In the genomic region with DNA sequence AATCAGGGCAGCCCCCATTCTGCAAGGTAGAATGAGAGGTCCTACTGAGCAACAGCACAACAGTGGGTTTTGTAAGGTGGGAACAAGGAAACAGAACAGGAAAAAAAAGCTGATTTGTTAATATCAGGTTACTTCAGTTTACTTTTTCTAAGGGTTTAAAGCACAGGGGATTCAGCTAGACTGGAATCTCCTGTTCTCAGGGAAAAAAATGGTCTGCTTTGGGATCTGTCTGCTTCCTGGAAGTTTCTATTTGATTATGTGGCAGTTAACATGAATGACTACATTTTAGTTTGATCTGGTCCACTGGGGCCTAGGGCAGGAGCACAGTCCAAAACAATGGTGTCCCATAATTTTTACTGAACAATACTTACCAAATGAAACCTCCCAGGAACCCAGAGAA, we compare ENCODE assay signal across 18 cellular contexts.
"Had no signal": no experiment of that assay in that cellular context is flagged by ENCODE, and none has a peak within 500 bp of the region (broad histone marks: within the 10 kb centered on the region; RNA-seq: fewer than 3 reads in every experiment).

No MANE protein-coding gene starts in this region.

- DNase-seq: activated CD4-positive, alpha-beta T cell treated with anti-CD3 and anti-CD28 coated beads for 36 hours; activated CD8-positive, alpha-beta memory T cell treated with anti-CD3 and anti-CD28 coated beads, Interleukin-2, amount 50 U/mL, for 4 hours; activated CD8-positive, alpha-beta T cell treated with anti-CD3 and anti-CD28 coated beads for 36 hours; activated gamma-delta T cell treated with Interleukin-2 at 50 U/mL for 16 hours; activated naive CD8-positive, alpha-beta T cell treated with anti-CD3 and anti-CD28 coated beads for 36 hours; activated T-cell treated with anti-CD3 and anti-CD28 coated beads, Interleukin-2, amount 50 U/mL, for 72 hours; anterior cingulate cortex; left ventricle myocardium superior; mesendoderm; posterior cingulate gyrus; right cardiac atrium; thyroid gland; uterus had no signal

- H3K4me2 ChIP-seq: smooth muscle cell had no signal

- H3K4me1 ChIP-seq: breast epithelium, uterus had no signal

- H3K27me3 ChIP-seq: breast epithelium, thyroid gland, uterus had no signal

- H3K9me3 Mint-ChIP-seq: activated CD8-positive, alpha-beta T cell treated with anti-CD3 and anti-CD28 coated beads for 36 hours; activated naive CD8-positive, alpha-beta T cell treated with anti-CD3 and anti-CD28 coated beads for 36 hours; activated T-cell treated with anti-CD3 and anti-CD28 coated beads, Interleukin-2, amount 50 U/mL, for 72 hours; stimulated activated effector memory CD8-positive, alpha-beta T cell treated with anti-CD3 and anti-CD28 coated beads, Interleukin-12 subunit alpha, Interleukin-12 subunit beta, amount 100 ng/mL, for 72 hours; T-helper 2 cell treated with Interferon-gamma antibody and Interleukin-4, amounts not matched to agents 5 μg/mL and 100 μg/mL, for 36 hours had no signal

- H3K27ac ChIP-seq: breast epithelium, thyroid gland, uterus had no signal

- H3K9me3 ChIP-seq: breast epithelium, thyroid gland, uterus had no signal

- ATAC-seq: activated CD8-positive, alpha-beta T cell treated with anti-CD3 and anti-CD28 coated beads for 36 hours; esophagus mucosa; left ventricle myocardium superior; right cardiac atrium had no signal

- H3K27me3 Mint-ChIP-seq: activated CD4-positive, alpha-beta T cell treated with anti-CD3 and anti-CD28 coated beads for 36 hours; activated CD8-positive, alpha-beta T cell treated with anti-CD3 and anti-CD28 coated beads for 36 hours; activated naive CD8-positive, alpha-beta T cell treated with anti-CD3 and anti-CD28 coated beads for 36 hours had no signal

- H3K4me3 Mint-ChIP-seq: activated CD4-positive, alpha-beta T cell treated with anti-CD3 and anti-CD28 coated beads for 36 hours; activated CD8-positive, alpha-beta T cell treated with anti-CD3 and anti-CD28 coated beads for 36 hours; activated naive CD8-positive, alpha-beta T cell treated with anti-CD3 and anti-CD28 coated beads for 36 hours; activated T-cell treated with anti-CD3 and anti-CD28 coated beads, Interleukin-2, amount 50 U/mL, for 72 hours; stimulated activated effector memory CD8-positive, alpha-beta T cell treated with anti-CD3 and anti-CD28 coated beads, Interleukin-12 subunit alpha, Interleukin-12 subunit beta, amount 100 ng/mL, for 72 hours; T-helper 2 cell treated with Interferon-gamma antibody and Interleukin-4, amounts not matched to agents 5 μg/mL and 100 μg/mL, for 36 hours had no signal

- H3K36me3 ChIP-seq: breast epithelium, thyroid gland, uterus had no signal

- H3K27ac Mint-ChIP-seq: activated CD4-positive, alpha-beta T cell treated with anti-CD3 and anti-CD28 coated beads for 36 hours; activated CD8-positive, alpha-beta T cell treated with anti-CD3 and anti-CD28 coated beads for 36 hours; activated naive CD8-positive, alpha-beta T cell treated with anti-CD3 and anti-CD28 coated beads for 36 hours; activated T-cell treated with anti-CD3 and anti-CD28 coated beads, Interleukin-2, amount 50 U/mL, for 72 hours; stimulated activated effector memory CD8-positive, alpha-beta T cell treated with anti-CD3 and anti-CD28 coated beads, Interleukin-12 subunit alpha, Interleukin-12 subunit beta, amount 100 ng/mL, for 72 hours; T-helper 2 cell treated with Interferon-gamma antibody and Interleukin-4, amounts not matched to agents 5 μg/mL and 100 μg/mL, for 36 hours had no signal

- H3K4me3 ChIP-seq: breast epithelium, smooth muscle cell, thyroid gland, uterus had no signal
